ENCODE assay signal across 11 cellular contexts in genomic region chr5:100634937-100635336, GRCh38.
DNase-seq lines count a peak whose midpoint lies in the region; ATAC-seq, FAIRE-seq and TF ChIP-seq lines count a peak whose summit lies in the region.
"Had no signal": no experiment of that assay in that cellular context is flagged by ENCODE, and none has a peak within 500 bp of the region (broad histone marks: within the 10 kb centered on the region; RNA-seq: fewer than 3 reads in every experiment).

No MANE protein-coding gene starts in this region.

- no peak for DNase-seq in stimulated activated naive CD4-positive, alpha-beta T cell treated with Interleukin-2 at 50 U/mL for 16 hours (lab: John Stamatoyannopoulos, UW)
- DNase-seq in GM19239 (ENCODE audit: insufficient read length, low spot score) = no peak
- DNase-seq: activated CD8-positive, alpha-beta memory T cell treated with anti-CD3 and anti-CD28 coated beads, Interleukin-2, amount 50 U/mL, for 4 hours; CD8-positive, alpha-beta memory T cell; left cardiac atrium; Peyer's patch had no signal

- FAIRE-seq in GM19239 (lab: Jason Lieb, UNC) = no peak

- no peak for TF ChIP-seq POLR2A in GM18505 (IDR thresholded peaks at IDR 0.05; ENCODE audit: borderline replicate concordance, extremely low read depth, insufficient read depth, insufficient read length)

- ATAC-seq in GM19463 (IDR thresholded peaks at IDR 0.05; ENCODE audit: unreplicated experiment) (peak; percentile 61), HG02870 (IDR thresholded peaks at IDR 0.05; ENCODE audit: unreplicated experiment) (peak; percentile 92), HG03565 (IDR thresholded peaks at IDR 0.05; ENCODE audit: unreplicated experiment) (peak; percentile 78), GM18505 (IDR thresholded peaks at IDR 0.05; ENCODE audit: unreplicated experiment) (no peak)
- ATAC-seq in activated CD4-positive, CD25-positive, alpha-beta regulatory T cell treated with anti-CD3 and anti-CD28 coated beads, Interleukin-2, amount 50 U/mL, for 24 hours = no peak
- ATAC-seq: left cardiac atrium had no signal

Comparison
In these comparisons a context has a peak if more than half of its experiments do, and no peak if none do; other contexts are left out.
1. ATAC-seq: peak in GM19463 (single experiment), HG02870 (single experiment) and HG03565 (single experiment); none in GM18505 (single experiment) and activated CD4-positive, CD25-positive, alpha-beta regulatory T cell treated with anti-CD3 and anti-CD28 coated beads, Interleukin-2, amount 50 U/mL, for 24 hours (0 of 2).